In the genomic region with DNA sequence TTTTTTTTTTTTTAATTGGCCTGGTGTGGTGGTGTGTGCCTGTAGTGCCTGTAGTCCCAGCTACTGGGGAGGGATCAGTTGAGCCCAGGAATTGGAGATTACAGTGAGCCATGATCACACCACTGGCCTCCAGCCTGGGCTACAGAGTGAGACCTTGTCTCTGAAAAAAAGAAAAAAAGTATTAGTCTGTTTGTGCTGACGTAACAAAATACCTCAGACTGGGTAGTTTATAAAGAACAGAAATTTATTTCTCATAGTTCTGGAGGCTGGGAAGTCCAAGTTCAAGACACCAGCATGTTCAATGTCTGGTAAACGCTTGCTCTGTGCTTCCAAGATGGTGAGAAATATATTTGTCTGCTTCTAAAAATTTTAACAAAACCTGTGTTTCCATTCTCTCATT, we compare ENCODE assay signal across 15 cellular contexts. TPM values are rescaled to one million over a fixed set of nuclear protein-coding genes. Genes with fewer than 3 reads are reported as not detected.
DNase-seq lines count a peak whose midpoint lies in the region; ATAC-seq and TF ChIP-seq lines count a peak whose summit lies in the region.
"Had no signal": no experiment of that assay in that cellular context is flagged by ENCODE, and none has a peak within 500 bp of the region (broad histone marks: within the 10 kb centered on the region; RNA-seq: fewer than 3 reads in every experiment).

No MANE protein-coding gene starts in this region.

- H3F3A ChIP-seq in PC-3 (ENCODE audit: low read length, unreplicated experiment) = no peaks in the 10 kb centered on the region

- H3K9ac ChIP-seq in PC-3 (ENCODE audit: low read length) = no peak overlapping the region
- H3K9ac ChIP-seq: neural progenitor cell had no signal

- H3K27ac ChIP-seq in KOPT-K1 (ENCODE audit: low read depth, low read length, poor library complexity, severe bottlenecking) (peak overlapping the region; percentile 68), PC-3 (ENCODE audit: low read length) (no peak overlapping the region)
- H3K27ac ChIP-seq: neural progenitor cell, sigmoid colon, SJSA1 had no signal

- no peak overlapping the region for H3K4me2 ChIP-seq in PC-3 (ENCODE audit: low read length)
- H3K4me2 ChIP-seq: neural progenitor cell had no signal

- peaks cover 66% of the 10 kb centered on the region for H3K36me3 Mint-ChIP-seq in stimulated activated naive CD8-positive, alpha-beta T cell treated with anti-CD3 and anti-CD28 coated beads, Interleukin-15, Interleukin-2, amounts not matched to agents 100 ng/mL and 50 ng/mL, for 24 hours (ENCODE audit: low read depth)
- peaks cover 22% of the 10 kb centered on the region for H3K36me3 Mint-ChIP-seq in central memory CD8-positive, alpha-beta T cell (ENCODE audit: insufficient read depth)

- H3K9me2 ChIP-seq in PC-3 (replicated peaks; ENCODE audit: low read length) = no peaks in the 10 kb centered on the region

- ATAC-seq in stimulated activated naive CD8-positive, alpha-beta T cell treated with anti-CD3 and anti-CD28 coated beads, Interleukin-15, amount 100 ng/mL, for 72 hours = no peak
- no peak for ATAC-seq in central memory CD8-positive, alpha-beta T cell (replicated peaks; ENCODE audit: extremely low read depth, poor library complexity, severe bottlenecking)
- no peak for ATAC-seq in PC-3
- no peak for ATAC-seq in HG03457 (IDR thresholded peaks at IDR 0.05; ENCODE audit: unreplicated experiment)

- no peak for DNase-seq in stimulated activated naive CD8-positive, alpha-beta T cell treated with anti-CD3 and anti-CD28 coated beads, Interleukin-15, amount 100 ng/mL, for 72 hours
- no peak for DNase-seq in central memory CD8-positive, alpha-beta T cell (ENCODE audit: low spot score in 2 of 2)
- DNase-seq in PC-3 (no peak), NCI-H2196 treated with DMSO at 0.1 percent for 48 hours (lab: John Stamatoyannopoulos, UW; ENCODE audit: unreplicated experiment) (no peak)
- DNase-seq: DMS79, islet precursor cell, NCI-H1436, NCI-H524 treated with DMSO at 0.1 percent for 48 hours, posterior cingulate gyrus, sigmoid colon had no signal

- H3K9me3 ChIP-seq in KOPT-K1 (ENCODE audit: insufficient read depth, low read length, poor library complexity, severe bottlenecking) (peaks cover 23% of the 10 kb centered on the region), PC-3 (ENCODE audit: low read length) (no peaks in the 10 kb centered on the region)
- H3K9me3 ChIP-seq: sigmoid colon had no signal

- no peaks in the 10 kb centered on the region for H3K4me1 ChIP-seq in PC-3 (ENCODE audit: insufficient read depth, low read length)
- H3K4me1 ChIP-seq: neural progenitor cell, SJSA1 had no signal

- H3K4me3 Mint-ChIP-seq in stimulated activated naive CD8-positive, alpha-beta T cell treated with anti-CD3 and anti-CD28 coated beads, Interleukin-15, Interleukin-2, amounts not matched to agents 100 ng/mL and 50 ng/mL, for 24 hours = peak overlapping the region; percentile 67
- no peak overlapping the region for H3K4me3 Mint-ChIP-seq in stimulated activated naive CD8-positive, alpha-beta T cell treated with anti-CD3 and anti-CD28 coated beads, Interleukin-15, amount 100 ng/mL, for 72 hours
- H3K4me3 Mint-ChIP-seq in central memory CD8-positive, alpha-beta T cell = peak overlapping the region; percentile 77
- H3K4me3 Mint-ChIP-seq: neural progenitor cell had no signal

- H3K4me3 ChIP-seq in PC-3 (ENCODE audit: low read length) = no peak overlapping the region
- H3K4me3 ChIP-seq: neural progenitor cell, sigmoid colon, SJSA1 had no signal

- no peaks in the 10 kb centered on the region for H4K20me1 ChIP-seq in PC-3 (ENCODE audit: low read length)

- POLR2A ChIA-PET in PC-3 (lab: Charles Lee; ENCODE audit: unreplicated experiment) = no interaction called here

- peaks cover 45% of the 10 kb centered on the region for H3K36me3 ChIP-seq in KOPT-K1 (ENCODE audit: insufficient read depth, low read length)
- no peaks in the 10 kb centered on the region for H3K36me3 ChIP-seq in PC-3 (ENCODE audit: low read depth, low read length)
- H3K36me3 ChIP-seq: neural progenitor cell had no signal

- no TSS peak for BruUV-seq in PC-3 (replicated peaks; lab: Mats Ljungman, UMichigan)

- H3K27me3 Mint-ChIP-seq in stimulated activated naive CD8-positive, alpha-beta T cell treated with anti-CD3 and anti-CD28 coated beads, Interleukin-15, Interleukin-2, amounts not matched to agents 100 ng/mL and 50 ng/mL, for 24 hours = no peaks in the 10 kb centered on the region
- H3K27me3 Mint-ChIP-seq in stimulated activated naive CD8-positive, alpha-beta T cell treated with anti-CD3 and anti-CD28 coated beads, Interleukin-15, amount 100 ng/mL, for 72 hours = no peaks in the 10 kb centered on the region
- no peaks in the 10 kb centered on the region for H3K27me3 Mint-ChIP-seq in central memory CD8-positive, alpha-beta T cell

- no peak overlapping the region for H2AFZ ChIP-seq in PC-3 (ENCODE audit: low read length)
- H2AFZ ChIP-seq: neural progenitor cell had no signal

- H3K27ac Mint-ChIP-seq in stimulated activated naive CD8-positive, alpha-beta T cell treated with anti-CD3 and anti-CD28 coated beads, Interleukin-15, Interleukin-2, amounts not matched to agents 100 ng/mL and 50 ng/mL, for 24 hours = peak overlapping the region; percentile 75
- no peak overlapping the region for H3K27ac Mint-ChIP-seq in stimulated activated naive CD8-positive, alpha-beta T cell treated with anti-CD3 and anti-CD28 coated beads, Interleukin-15, amount 100 ng/mL, for 72 hours
- H3K27ac Mint-ChIP-seq in central memory CD8-positive, alpha-beta T cell (ENCODE audit: low read depth) = peak overlapping the region; percentile 78
- H3K27ac Mint-ChIP-seq: neural progenitor cell had no signal

- no peak for TF ChIP-seq CTCF in PC-3 (conservative IDR thresholded peaks at IDR 0.05; ENCODE audit: low read depth, low read length)

- no peaks in the 10 kb centered on the region for H3K27me3 ChIP-seq in PC-3 (ENCODE audit: low read length)
- H3K27me3 ChIP-seq: neural progenitor cell, sigmoid colon, SJSA1 had no signal

- H3K9me3 Mint-ChIP-seq in stimulated activated naive CD8-positive, alpha-beta T cell treated with anti-CD3 and anti-CD28 coated beads, Interleukin-15, Interleukin-2, amounts not matched to agents 100 ng/mL and 50 ng/mL, for 24 hours = peaks cover 10% of the 10 kb centered on the region
- H3K9me3 Mint-ChIP-seq in stimulated activated naive CD8-positive, alpha-beta T cell treated with anti-CD3 and anti-CD28 coated beads, Interleukin-15, amount 100 ng/mL, for 72 hours = peaks cover 11 to 22% of the 10 kb centered on the region in 2 donors
- H3K9me3 Mint-ChIP-seq in central memory CD8-positive, alpha-beta T cell = no peaks in the 10 kb centered on the region

- CTCF ChIA-PET in PC-3 (lab: Charles Lee) = no interaction called here

- no peaks in the 10 kb centered on the region for H3K79me2 ChIP-seq in PC-3 (ENCODE audit: low read length)

- intact Hi-C loops in PC-3 (cut with micrococcal nuclease) = no loop called here

- H3K4me1 Mint-ChIP-seq in stimulated activated naive CD8-positive, alpha-beta T cell treated with anti-CD3 and anti-CD28 coated beads, Interleukin-15, Interleukin-2, amounts not matched to agents 100 ng/mL and 50 ng/mL, for 24 hours (ENCODE audit: low read depth) = peaks cover 89% of the 10 kb centered on the region
- H3K4me1 Mint-ChIP-seq in stimulated activated naive CD8-positive, alpha-beta T cell treated with anti-CD3 and anti-CD28 coated beads, Interleukin-15, amount 100 ng/mL, for 72 hours = peaks cover 80% of the 10 kb centered on the region
- H3K4me1 Mint-ChIP-seq in central memory CD8-positive, alpha-beta T cell = peaks cover 61% of the 10 kb centered on the region
- H3K4me1 Mint-ChIP-seq: neural progenitor cell had no signal

RNA-seq across cellular contexts. Expression of gene TRAF5, which starts 25.8 kb away (rescaled TPM):
- total RNA-seq in PC-3 (2014; rRNA removed) = 5.1 and 12.2 TPM in 2 replicates

Comparison
In these comparisons a context has a peak if more than half of its experiments do, and no peak if none do; other contexts are left out.
1. H3K27ac Mint-ChIP-seq: peak in stimulated activated naive CD8-positive, alpha-beta T cell treated with anti-CD3 and anti-CD28 coated beads, Interleukin-15, Interleukin-2, amounts not matched to agents 100 ng/mL and 50 ng/mL, for 24 hours (single experiment) and central memory CD8-positive, alpha-beta T cell (single experiment); none in stimulated activated naive CD8-positive, alpha-beta T cell treated with anti-CD3 and anti-CD28 coated beads, Interleukin-15, amount 100 ng/mL, for 72 hours (0 of 2).
2. H3K4me3 Mint-ChIP-seq: peak in stimulated activated naive CD8-positive, alpha-beta T cell treated with anti-CD3 and anti-CD28 coated beads, Interleukin-15, Interleukin-2, amounts not matched to agents 100 ng/mL and 50 ng/mL, for 24 hours (single experiment) and central memory CD8-positive, alpha-beta T cell (single experiment); none in stimulated activated naive CD8-positive, alpha-beta T cell treated with anti-CD3 and anti-CD28 coated beads, Interleukin-15, amount 100 ng/mL, for 72 hours (0 of 2).